10 cellular contexts compared by ENCODE assay signal in genomic region chr6:25486580-25486979, GRCh38.
"Had no signal": no experiment of that assay in that cellular context is flagged by ENCODE, and none has a peak within 500 bp of the region (broad histone marks: within the 10 kb centered on the region; RNA-seq: fewer than 3 reads in every experiment).

No MANE protein-coding gene starts in this region.

- DNase-seq: activated CD8-positive, alpha-beta memory T cell treated with anti-CD3 and anti-CD28 coated beads, Interleukin-2, amount 10 ng/mL, durations not matched to agents 7 days and 5 days; activated T-cell treated with anti-CD3 and anti-CD28 coated beads, Interleukin-2, amount 50 U/mL, for 48 hours; foreskin keratinocyte; left colon; naive thymus-derived CD4-positive, alpha-beta T cell; stimulated activated CD4-positive, alpha-beta T cell treated with anti-CD3 and anti-CD28 coated beads, Interleukin-4, amount 100 ng/mL, for 4 hours; stimulated activated naive CD8-positive, alpha-beta T cell treated with anti-CD3 and anti-CD28 coated beads, Interleukin-15, amount 100 ng/mL, for 72 hours had no signal

- H3K27ac ChIP-seq: ascending aorta, foreskin keratinocyte, thoracic aorta had no signal

- H3K27me3 ChIP-seq: ascending aorta, foreskin keratinocyte had no signal

- H3K4me3 ChIP-seq: ascending aorta, thoracic aorta had no signal

- H3K27ac Mint-ChIP-seq: activated CD8-positive, alpha-beta memory T cell treated with anti-CD3 and anti-CD28 coated beads, Interleukin-2, amount 10 ng/mL, durations not matched to agents 7 days and 5 days; naive thymus-derived CD4-positive, alpha-beta T cell; stimulated activated naive CD8-positive, alpha-beta T cell treated with anti-CD3 and anti-CD28 coated beads, Interleukin-15, amount 100 ng/mL, for 72 hours had no signal

- H3K27me3 Mint-ChIP-seq: activated CD8-positive, alpha-beta memory T cell treated with anti-CD3 and anti-CD28 coated beads, Interleukin-2, amount 10 ng/mL, durations not matched to agents 7 days and 5 days; naive thymus-derived CD4-positive, alpha-beta T cell; stimulated activated naive CD8-positive, alpha-beta T cell treated with anti-CD3 and anti-CD28 coated beads, Interleukin-15, amount 100 ng/mL, for 72 hours had no signal

- H3K36me3 Mint-ChIP-seq: activated CD8-positive, alpha-beta memory T cell treated with anti-CD3 and anti-CD28 coated beads, Interleukin-2, amount 10 ng/mL, durations not matched to agents 7 days and 5 days had no signal

- ATAC-seq: activated CD4-positive, CD25-positive, alpha-beta regulatory T cell treated with anti-CD3 and anti-CD28 coated beads, Interleukin-2, amount 50 U/mL, for 24 hours; activated CD8-positive, alpha-beta memory T cell treated with anti-CD3 and anti-CD28 coated beads, Interleukin-2, amount 10 ng/mL, durations not matched to agents 7 days and 5 days; foreskin keratinocyte; left colon; naive thymus-derived CD4-positive, alpha-beta T cell; stimulated activated naive CD8-positive, alpha-beta T cell treated with anti-CD3 and anti-CD28 coated beads, Interleukin-15, amount 100 ng/mL, for 72 hours had no signal

- H3K9me3 ChIP-seq: ascending aorta, thoracic aorta had no signal

- H3K4me3 Mint-ChIP-seq: activated CD8-positive, alpha-beta memory T cell treated with anti-CD3 and anti-CD28 coated beads, Interleukin-2, amount 10 ng/mL, durations not matched to agents 7 days and 5 days; naive thymus-derived CD4-positive, alpha-beta T cell; stimulated activated naive CD8-positive, alpha-beta T cell treated with anti-CD3 and anti-CD28 coated beads, Interleukin-15, amount 100 ng/mL, for 72 hours had no signal

- H3K9me3 Mint-ChIP-seq: naive thymus-derived CD4-positive, alpha-beta T cell; stimulated activated naive CD8-positive, alpha-beta T cell treated with anti-CD3 and anti-CD28 coated beads, Interleukin-15, amount 100 ng/mL, for 72 hours had no signal
